Comparison of ENCODE assay signal across 8 cellular contexts in genomic region chr21:44874497-44875331, GRCh38. TPM values are rescaled to one million over a fixed set of nuclear protein-coding genes. Genes with fewer than 3 reads are reported as not detected.
DNase-seq lines count a peak whose midpoint lies in the region; ATAC-seq and TF ChIP-seq lines count a peak whose summit lies in the region.

No MANE protein-coding gene starts in this region.

- H3K36me3 Mint-ChIP-seq in MCF 10A (ENCODE audit: insufficient read depth, unreplicated experiment), result peaks cover 32% of the 10 kb centered on the region

- no peaks in the 10 kb centered on the region for H3K9me3 ChIP-seq in BE2C
- H3K9me3 ChIP-seq in smooth muscle cell (replicated peaks; ENCODE audit: low read depth), result no peaks in the 10 kb centered on the region

- no TSS peak for BruUV-seq in MCF 10A (replicated peaks; lab: Mats Ljungman, UMichigan)

- peaks cover 32% of the 10 kb centered on the region for H4K20me1 ChIP-seq in smooth muscle cell (ENCODE audit: low read depth)

- no peaks in the 10 kb centered on the region for H3K27me3 Mint-ChIP-seq in MCF 10A (ENCODE audit: insufficient read depth, unreplicated experiment)

- TF ChIP-seq CTCF in BE2C (IDR thresholded peaks at IDR 0.05; ENCODE audit: low read depth, low read length), result no peak
- TF ChIP-seq CTCF in MCF 10A (IDR thresholded peaks at IDR 0.05; ENCODE audit: unreplicated experiment), result no peak
- no peak for TF ChIP-seq CTCF in smooth muscle cell (IDR thresholded peaks at IDR 0.05; ENCODE audit: borderline replicate concordance, insufficient read depth, poor library complexity, severe bottlenecking)

- H3K4me1 Mint-ChIP-seq in MCF 10A (ENCODE audit: insufficient read depth, unreplicated experiment), result peaks cover 32% of the 10 kb centered on the region

- intact Hi-C loops in MCF 10A (cut with micrococcal nuclease), result loop anchor here (1.0 to 5.0 kb wide), 3 partner anchors 57 to 263 kb away; partner anchors contain the start of genes SUMO3 and UBE2G2

- peak overlapping the region; percentile 80 for H3K9ac ChIP-seq in smooth muscle cell (ENCODE audit: low read depth)

- peak overlapping the region; percentile 97 for H3K4me2 ChIP-seq in smooth muscle cell

- H3K27me3 ChIP-seq in BE2C, result peaks cover 52% of the 10 kb centered on the region
- no peaks in the 10 kb centered on the region for H3K27me3 ChIP-seq in smooth muscle cell (ENCODE audit: low read depth)

- H3F3A ChIP-seq in smooth muscle cell (ENCODE audit: low read depth), result peaks cover 18% of the 10 kb centered on the region

- H2AFZ ChIP-seq in smooth muscle cell (ENCODE audit: low read depth), result peak overlapping the region; percentile 78

- H3K4me3 ChIP-seq in BE2C (ENCODE audit: low read depth, low read length) (peak overlapping the region; percentile 62), smooth muscle cell (peak overlapping the region; percentile 94)

- 7% methylated on average over 49 of the region's 49 CpGs for WGBS in smooth muscle cell (ENCODE audit: low lambda C conversion rate)

- peak overlapping the region; percentile 80 for H3K4me3 Mint-ChIP-seq in MCF 10A (ENCODE audit: unreplicated experiment)

- H3K36me3 ChIP-seq in BE2C (no peaks in the 10 kb centered on the region), smooth muscle cell (ENCODE audit: low read depth) (no peaks in the 10 kb centered on the region)

- POLR2A ChIA-PET in MCF 10A (lab: Yijun Ruan, JAX), result interaction anchor here (0.6 to 13.5 kb wide), 17 partner anchors 8 to 702 kb away, joined by 3 to 161 read pairs (median 5); partner anchors contain the start of genes SLX9 and UBE2G2

- H3K27ac ChIP-seq in smooth muscle cell (ENCODE audit: low read depth), result peak overlapping the region; percentile 72

- H3K4me1 ChIP-seq in BE2C (no peaks in the 10 kb centered on the region), smooth muscle cell (ENCODE audit: low read depth) (peaks cover 17% of the 10 kb centered on the region)

- peak overlapping the region; percentile 91 for H3K27ac Mint-ChIP-seq in MCF 10A (ENCODE audit: low read depth, unreplicated experiment)

- CTCF ChIA-PET in MCF 10A (lab: Yijun Ruan, JAX), result interaction anchor here (0.6 to 3.8 kb wide), 7 partner anchors 8 to 1536 kb away, joined by 3 to 36 read pairs (median 5); partner anchors contain the start of gene UBE2G2

- H3K9me3 Mint-ChIP-seq in MCF 10A (ENCODE audit: unreplicated experiment), result no peaks in the 10 kb centered on the region

- peaks cover 29% of the 10 kb centered on the region for H3K79me2 ChIP-seq in smooth muscle cell (ENCODE audit: low read depth)

- DNase-seq in BE2C (no peak), OCI-M1 (lab: John Stamatoyannopoulos, UW) (peak; percentile 53), MCF 10A (ENCODE audit: unreplicated experiment) (peak; percentile 61), iris pigment epithelial cell (ENCODE audit: low read depth) (peak; percentile 60), smooth muscle cell (lab: John Stamatoyannopoulos, UW; ENCODE audit: unreplicated experiment) (no peak), epidermal melanocyte (ENCODE audit: insufficient read length, low spot score) (no peak)

- ATAC-seq in GM19397 (IDR thresholded peaks at IDR 0.05; ENCODE audit: unreplicated experiment), result peak; percentile 5
- no peak for ATAC-seq in GM19452 (IDR thresholded peaks at IDR 0.05; ENCODE audit: unreplicated experiment)

RNA-seq across cellular contexts. Expression of gene PTTG1IP, which starts 1.2 kb away (rescaled TPM):
- polyA plus RNA-seq in BE2C (2012; ENCODE audit: insufficient read depth, insufficient read length, low read depth), result 217 TPM
- 326 and 338 TPM in 2 replicates for total RNA-seq in MCF 10A (2022)
- 331 and 369 TPM in 2 replicates for total RNA-seq in smooth muscle cell
- 314 and 340 TPM in 2 replicates for polyA plus RNA-seq in smooth muscle cell

RNA-seq across cellular contexts. Expression of gene ITGB2, which starts 46.0 kb away (rescaled TPM):
- polyA plus RNA-seq in BE2C (2012; ENCODE audit: insufficient read depth, insufficient read length, low read depth), result not detected
- total RNA-seq in MCF 10A (2022), result 24.8 and 29.3 TPM in 2 replicates
- 0.18 TPM in 1 of 2 replicates, not detected in the other for total RNA-seq in smooth muscle cell
- 0.86 and 1.0 TPM in 2 replicates for polyA plus RNA-seq in smooth muscle cell

RNA-seq across cellular contexts. Expression of gene SUMO3, which starts 56.9 kb away (rescaled TPM):
- 93.0 TPM for polyA plus RNA-seq in BE2C (2012; ENCODE audit: insufficient read depth, insufficient read length, low read depth)
- 59.5 and 62.3 TPM in 2 replicates for total RNA-seq in MCF 10A (2022)
- 82.8 and 87.9 TPM in 2 replicates for total RNA-seq in smooth muscle cell
- 116 and 124 TPM in 2 replicates for polyA plus RNA-seq in smooth muscle cell

Comparison
In these comparisons a context has a peak if more than half of its experiments do, and no peak if none do; other contexts are left out.
1. DNase-seq: peak in OCI-M1 (single experiment), MCF 10A (single experiment) and iris pigment epithelial cell (single experiment); none in BE2C (single experiment), smooth muscle cell (single experiment) and epidermal melanocyte (single experiment).
2. RNA of gene ITGB2, which starts 46.0 kb away (total RNA-seq): 24.8 to 29.3 TPM in MCF 10A; 0.18 TPM in smooth muscle cell; every median in the first group is over 10 times any median in the second.